Comparison of ENCODE assay signal across 7 cellular contexts in genomic region chr4:4032364-4032763, GRCh38.
DNase-seq lines count a peak whose midpoint lies in the region; ATAC-seq and TF ChIP-seq lines count a peak whose summit lies in the region.
"Not testable (repeated sequence)": the region's sequence is repeated elsewhere in the genome, so short reads cannot be mapped to it uniquely, and the experiment has no call there.

No MANE protein-coding gene starts in this region.

- not testable (repeated sequence) for H3K4me1 ChIP-seq in CD4-positive, alpha-beta memory T cell (ENCODE audit: insufficient read depth, low read length); colonic mucosa; mucosa of descending colon (ENCODE audit: low read depth); parathyroid adenoma
- H3K4me1 ChIP-seq in KMS-11 (ENCODE audit: low read depth, poor library complexity, severe bottlenecking): peaks cover 45% of the 10 kb centered on the region

- not testable (repeated sequence) for H3K4me3 Mint-ChIP-seq in CD4-positive, alpha-beta memory T cell

- CTCF ChIA-PET in CD4-positive, alpha-beta memory T cell (lab: Charles Lee; ENCODE audit: partially characterized antibody): not testable (repeated sequence)

- peak overlapping the region; percentile 94 for H3K4me2 ChIP-seq in KMS-11
- peak overlapping the region; percentile 27 for H3K4me2 ChIP-seq in parathyroid adenoma (ENCODE audit: low read length)

- not testable (repeated sequence) for H3K9me3 ChIP-seq in CD4-positive, alpha-beta memory T cell (ENCODE audit: control insufficient read depth in 1 of 2, low read length in 2 of 2); colonic mucosa; mucosa of descending colon; parathyroid adenoma (ENCODE audit: control insufficient read depth, low read length)

- not testable (repeated sequence) for H3K9me3 Mint-ChIP-seq in CD4-positive, alpha-beta memory T cell

- intact Hi-C loops in CD4-positive, alpha-beta memory T cell (cut with micrococcal nuclease); colonic mucosa (cut with DNase I); mucosa of descending colon (cut with DNase I, micrococcal nuclease): not testable (repeated sequence)

- DNase-seq in CD4-positive, alpha-beta memory T cell: peak in 1 of 5 donors; percentile 1
- DNase-seq in RPMI8226 (peak; percentile 42), colonic mucosa (peak; percentile 42), mucosa of descending colon (peak in 2 of 3 donors; percentile 31 to 52)
- not testable (repeated sequence) for DNase-seq in fibroblast of villous mesenchyme (ENCODE audit: low read depth)

- ATAC-seq in mucosa of descending colon: peak; percentile 66

- not testable (repeated sequence) for H3K27ac Mint-ChIP-seq in CD4-positive, alpha-beta memory T cell

- H3K27me3 Mint-ChIP-seq in CD4-positive, alpha-beta memory T cell: not testable (repeated sequence)

- H3K36me3 Mint-ChIP-seq in CD4-positive, alpha-beta memory T cell: not testable (repeated sequence)

- not testable (repeated sequence) for TF ChIP-seq CTCF in KMS-11 (conservative IDR thresholded peaks at IDR 0.05; ENCODE audit: low read depth, low read length); colonic mucosa (IDR thresholded peaks at IDR 0.05); fibroblast of villous mesenchyme (IDR thresholded peaks at IDR 0.05; ENCODE audit: insufficient read depth, low read depth, low read length); mucosa of descending colon (IDR thresholded peaks at IDR 0.05); parathyroid adenoma (IDR thresholded peaks at IDR 0.05)

- H3K4me1 Mint-ChIP-seq in CD4-positive, alpha-beta memory T cell: not testable (repeated sequence)

- peak overlapping the region; percentile 34; the same call in 1 of the 2 replicates for H2AFZ ChIP-seq in KMS-11 (ENCODE audit: low read depth)
- peak overlapping the region; percentile 60 for H2AFZ ChIP-seq in parathyroid adenoma

- H3K36me3 ChIP-seq in CD4-positive, alpha-beta memory T cell (ENCODE audit: insufficient read depth, low read length); KMS-11 (ENCODE audit: insufficient read depth); colonic mucosa; mucosa of descending colon (ENCODE audit: low read depth); parathyroid adenoma (ENCODE audit: control insufficient read depth, insufficient read depth, low read length): not testable (repeated sequence)

- H4K20me1 ChIP-seq in KMS-11 (ENCODE audit: insufficient read depth): not testable (repeated sequence)

- POLR2A ChIA-PET in CD4-positive, alpha-beta memory T cell (lab: Charles Lee; ENCODE audit: partially characterized antibody): not testable (repeated sequence)

- not testable (repeated sequence) for H3K4me3 ChIP-seq in CD4-positive, alpha-beta memory T cell (ENCODE audit: low read length in 2 of 2); KMS-11 (IDR thresholded peaks at IDR 0.05; ENCODE audit: insufficient read depth, low read depth, low read length); mucosa of descending colon
- H3K4me3 ChIP-seq in colonic mucosa: peak overlapping the region; percentile 20
- H3K4me3 ChIP-seq in fibroblast of villous mesenchyme (ENCODE audit: low read depth, low read length): peak overlapping the region; percentile 32
- peak overlapping the region; percentile 14 for H3K4me3 ChIP-seq in parathyroid adenoma (ENCODE audit: low read depth, low read length)

- H3K27me3 ChIP-seq in CD4-positive, alpha-beta memory T cell (ENCODE audit: insufficient read depth, low read length); KMS-11 (ENCODE audit: insufficient read depth, low read depth); colonic mucosa; parathyroid adenoma (ENCODE audit: control insufficient read depth, insufficient read depth, low read length): not testable (repeated sequence)

- H3K79me2 ChIP-seq in KMS-11 (ENCODE audit: insufficient read depth, low read depth); parathyroid adenoma: not testable (repeated sequence)

- H3K27ac ChIP-seq in CD4-positive, alpha-beta memory T cell (ENCODE audit: low read depth, low read length): peak overlapping the region; percentile 58
- H3K27ac ChIP-seq in KMS-11: peak overlapping the region; percentile 100
- H3K27ac ChIP-seq in colonic mucosa: peak overlapping the region; percentile 65
- H3K27ac ChIP-seq in parathyroid adenoma: peak overlapping the region; percentile 98

- H3K9ac ChIP-seq in KMS-11 (peak overlapping the region; percentile 92), colonic mucosa (ENCODE audit: low read depth in 2 of 2, low read length in 2 of 2) (peak overlapping the region in 1 of 2 donors; percentile 51), parathyroid adenoma (peak overlapping the region; percentile 37)
